Comparison of ENCODE assay signal across 8 cellular contexts in the genomic region with DNA sequence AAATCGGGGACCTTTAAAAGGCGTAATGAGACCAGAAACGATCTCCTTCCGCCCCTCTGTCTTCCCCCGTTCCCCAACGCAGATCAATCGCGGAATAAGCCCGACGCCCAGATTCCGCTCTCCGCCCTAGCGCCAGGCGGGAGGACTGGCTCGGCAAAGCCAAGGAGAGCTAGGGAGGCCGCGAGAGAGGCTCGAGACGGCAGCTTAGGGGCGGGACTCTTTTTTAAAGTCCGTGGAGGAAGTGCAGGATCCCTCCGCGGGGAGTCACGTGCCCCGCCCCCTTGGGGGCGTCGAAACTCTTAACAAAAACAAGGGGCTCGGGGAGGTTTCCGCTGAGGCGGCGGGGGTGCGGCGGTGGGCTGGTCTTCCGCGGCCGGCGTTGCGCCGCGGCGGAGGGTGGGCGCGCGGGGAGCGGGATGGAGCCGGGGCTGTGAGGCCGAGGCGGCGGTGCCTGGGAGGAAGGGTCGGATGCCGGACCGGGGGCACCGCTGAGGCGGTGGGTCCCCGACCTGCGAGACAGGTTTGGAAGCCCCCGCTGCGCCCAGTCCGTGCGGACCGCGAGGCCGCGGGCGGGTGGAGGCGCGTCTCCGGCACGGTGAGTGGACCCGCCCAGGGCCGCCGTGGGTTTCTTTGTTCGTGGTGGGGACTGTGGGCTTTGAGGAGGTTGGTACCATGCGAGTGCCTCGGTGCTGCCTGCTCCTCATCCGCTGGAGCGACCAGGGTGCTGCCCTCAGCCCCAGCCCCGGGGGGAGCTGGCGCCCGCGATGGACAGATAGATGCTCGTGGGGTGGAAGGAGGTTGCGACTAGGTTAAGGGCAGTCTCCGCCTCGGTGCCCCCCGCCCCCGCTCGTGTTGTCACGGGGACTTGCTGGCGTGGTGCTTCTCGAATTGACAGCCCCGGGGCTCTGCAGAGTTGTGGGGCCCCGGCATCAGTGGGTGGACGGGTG. TPM values are rescaled to one million over a fixed set of nuclear protein-coding genes. Genes with fewer than 3 reads are reported as not detected.
DNase-seq lines count a peak whose midpoint lies in the region; ATAC-seq, FAIRE-seq and TF ChIP-seq lines count a peak whose summit lies in the region.

A gene with protein sequence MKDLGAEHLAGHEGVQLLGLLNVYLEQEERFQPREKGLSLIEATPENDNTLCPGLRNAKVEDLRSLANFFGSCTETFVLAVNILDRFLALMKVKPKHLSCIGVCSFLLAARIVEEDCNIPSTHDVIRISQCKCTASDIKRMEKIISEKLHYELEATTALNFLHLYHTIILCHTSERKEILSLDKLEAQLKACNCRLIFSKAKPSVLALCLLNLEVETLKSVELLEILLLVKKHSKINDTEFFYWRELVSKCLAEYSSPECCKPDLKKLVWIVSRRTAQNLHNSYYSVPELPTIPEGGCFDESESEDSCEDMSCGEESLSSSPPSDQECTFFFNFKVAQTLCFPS (plus strand): TSS at position 296 of the 947 bp plus-strand sequence. CDS start 1,326 bp downstream, outside the sequence.

- H3K79me2 ChIP-seq in SK-N-SH (ENCODE audit: insufficient read depth): peaks cover 25% of the 10 kb centered on the region

- H3K27ac Mint-ChIP-seq in glutamatergic neuron (ENCODE audit: unreplicated experiment): peak within 1 kb of the TSS; percentile 98

- peaks cover 21% of the 10 kb centered on the region; the same call in 1 of the 2 replicates for H4K20me1 ChIP-seq in SK-N-SH (ENCODE audit: insufficient read depth)

- H3K27ac ChIP-seq in SK-N-SH (ENCODE audit: low read depth in 2 of 2, low read length in 1 of 2) (peak within 1 kb of the TSS; percentile 96 to 99), pancreas (peak within 1 kb of the TSS; percentile 51 to 96 (median 85)), thyroid gland (peak within 1 kb of the TSS; percentile 83 to 97 (median 94))

- peaks cover 24% of the 10 kb centered on the region for H3K4me1 Mint-ChIP-seq in glutamatergic neuron (ENCODE audit: low read depth, unreplicated experiment)

- TF ChIP-seq EP300 in SK-N-SH (IDR thresholded peaks at IDR 0.05; ENCODE audit: borderline replicate concordance in 1 of 2, low read depth in 1 of 2, low read length in 1 of 2): no peak

- peak within 1 kb of the TSS; percentile 100 for H3K4me3 ChIP-seq in SK-N-SH (ENCODE audit: low read depth in 2 of 2, low read length in 1 of 2)
- peak within 1 kb of the TSS; percentile 90 to 98 (median 94) for H3K4me3 ChIP-seq in pancreas
- H3K4me3 ChIP-seq in thyroid gland (replicated peaks in 1 of 3): peak within 1 kb of the TSS; percentile 79 to 95 (median 95)

- no peak for TF ChIP-seq CTCF in SK-N-SH (IDR thresholded peaks at IDR 0.05)
- TF ChIP-seq CTCF in glutamatergic neuron (IDR thresholded peaks at IDR 0.05; ENCODE audit: partially characterized antibody, unreplicated experiment): no peak
- TF ChIP-seq CTCF in pancreas (IDR thresholded peaks at IDR 0.05): no peak
- peak in 2 of 6 experiments; percentile 14 to 17 for TF ChIP-seq CTCF in thyroid gland (IDR thresholded peaks at IDR 0.05)

- H3K4me3 Mint-ChIP-seq in glutamatergic neuron (ENCODE audit: unreplicated experiment): peak within 1 kb of the TSS; percentile 97

- peaks cover 23% of the 10 kb centered on the region for H3K9me3 Mint-ChIP-seq in glutamatergic neuron (ENCODE audit: unreplicated experiment)

- no peaks in the 10 kb centered on the region for H3K9me3 ChIP-seq in SK-N-SH
- no peaks in the 10 kb centered on the region for H3K9me3 ChIP-seq in pancreas
- no peaks in the 10 kb centered on the region for H3K9me3 ChIP-seq in thyroid gland

- peaks cover 31 to 35% of the 10 kb centered on the region in 2 experiments for H3K36me3 ChIP-seq in SK-N-SH (replicated peaks in 1 of 2; ENCODE audit: control insufficient read depth in 1 of 2, insufficient read depth in 2 of 2, low read length in 1 of 2)
- H3K36me3 ChIP-seq in pancreas: peaks cover 0 to 18% (median 5%) of the 10 kb centered on the region in 3 donors
- H3K36me3 ChIP-seq in thyroid gland: peaks cover 11 to 13% of the 10 kb centered on the region in 2 donors

- no peaks in the 10 kb centered on the region for H3K9me2 ChIP-seq in SK-N-SH

- no peak for FAIRE-seq in pancreas (lab: Jason Lieb, UNC)

- TF ChIP-seq POLR2A in thyroid gland (IDR thresholded peaks at IDR 0.05): peak; percentile 50 to 72

- WGBS in SK-N-SH (ENCODE audit: low lambda C conversion rate): 0% methylated on average over 10 of the region's 94 CpGs
- 0 to 1% methylated on average over 67 to 94 of the region's 94 CpGs for WGBS in pancreas, 2 donors
- 1% methylated on average over 16 to 19 of the region's 94 CpGs for WGBS in thyroid gland, 2 donors

- CTCF ChIA-PET in SK-N-SH (lab: Yijun Ruan, JAX): interaction anchor here (8.5 kb wide), 1 partner anchor 61 kb away, joined by 41 read pairs; no protein-coding TSS in a partner anchor

- H3K9ac ChIP-seq in SK-N-SH: peak within 1 kb of the TSS; percentile 96

- peaks cover 14% of the 10 kb centered on the region for H3K27me3 Mint-ChIP-seq in glutamatergic neuron (ENCODE audit: unreplicated experiment)

- peaks cover 6% of the 10 kb centered on the region for H3F3A ChIP-seq in SK-N-SH (replicated peaks; ENCODE audit: insufficient read depth)

- no peak for TF ChIP-seq RAD21 in SK-N-SH (IDR thresholded peaks at IDR 0.05; ENCODE audit: low read length)

- ATAC-seq in GM21825 (IDR thresholded peaks at IDR 0.05; ENCODE audit: unreplicated experiment) (peak; percentile 22), pancreas (peak; percentile 53 to 68 (median 66))

- intact Hi-C loops in pancreas (cut with DNase I): no loop called here
- intact Hi-C loops in thyroid gland (cut with DNase I): loop anchor here (5.0 kb wide), 1 partner anchor 80 kb away; the partner anchor contains the start of gene CCNI

- peak; percentile 95 for DNase-seq in DMS79 treated with DMSO at 0.1 percent for 48 hours (lab: John Stamatoyannopoulos, UW)
- peak; percentile 90 for DNase-seq in LoVo (ENCODE audit: low spot score)
- DNase-seq in SK-N-SH: peak; percentile 84
- peak; percentile 82 for DNase-seq in activated naive CD4-positive, alpha-beta T cell treated with anti-CD3 and anti-CD28 coated beads, Interleukin-2, amount 50 U/mL, for 16 hours
- peak; percentile 89 for DNase-seq in glutamatergic neuron
- DNase-seq in pancreas: peak in 5 of 6 donors; percentile 73 to 88 (median 85)
- peak; percentile 87 to 90 for DNase-seq in thyroid gland

- POLR2A ChIA-PET in SK-N-SH (lab: Yijun Ruan, JAX): interaction anchor here (0.5 to 0.7 kb wide), 2 partner anchors 11 to 936 kb away, joined by 3 read pairs; no protein-coding TSS in a partner anchor

- H3K27me3 ChIP-seq in SK-N-SH (ENCODE audit: insufficient read depth): no peaks in the 10 kb centered on the region
- no peaks in the 10 kb centered on the region for H3K27me3 ChIP-seq in pancreas
- H3K27me3 ChIP-seq in thyroid gland: no peaks in the 10 kb centered on the region

- H3K36me3 Mint-ChIP-seq in glutamatergic neuron (ENCODE audit: unreplicated experiment): no peaks in the 10 kb centered on the region

- H3K4me2 ChIP-seq in SK-N-SH: peak within 1 kb of the TSS; percentile 81

- H3K4me1 ChIP-seq in SK-N-SH (ENCODE audit: control insufficient read depth in 1 of 2, insufficient read depth in 2 of 2, low read depth in 1 of 2, low read length in 1 of 2) (peaks cover 8 to 14% of the 10 kb centered on the region in 2 experiments; a peak in 2 of 4 replicates), pancreas (peaks cover 0 to 20% (median 11%) of the 10 kb centered on the region in 3 donors), thyroid gland (peaks cover 10 to 18% of the 10 kb centered on the region in 2 donors)

- H2AFZ ChIP-seq in SK-N-SH (ENCODE audit: low read depth): peak within 1 kb of the TSS; percentile 97

TF ChIP-seq in SK-N-SH, 30 proteins besides CTCF, POLR2A, EP300 and RAD21 (continues in another document):
- TF ChIP-seq TEAD4 (IDR thresholded peaks at IDR 0.05; ENCODE audit: borderline replicate concordance, insufficient read depth) (no peak), NRF1 (IDR thresholded peaks at IDR 0.05; ENCODE audit: low read depth, low read length) (no peak), MAX (IDR thresholded peaks at IDR 0.05; ENCODE audit: low read depth) (peak; percentile 90), GATA2 (CRISPR knock-in tag; IDR thresholded peaks at IDR 0.05) (no peak), SIN3A (IDR thresholded peaks at IDR 0.05; ENCODE audit: borderline replicate concordance, low read depth, low read length) (peak; percentile 91), TCF12 (IDR thresholded peaks at IDR 0.05) (no peak; the same call in 1 of the 2 replicates), RXRA (IDR thresholded peaks at IDR 0.05; ENCODE audit: borderline replicate concordance, low read depth) (no peak), ELF1 (IDR thresholded peaks at IDR 0.05) (peak; percentile 61), TAF1 (IDR thresholded peaks at IDR 0.05; ENCODE audit: borderline replicate concordance, low read depth, low read length) (peak; percentile 67), FOXM1 (IDR thresholded peaks at IDR 0.05; ENCODE audit: low read depth) (peak; percentile 94), POLR2AphosphoS5 (IDR thresholded peaks at IDR 0.05; ENCODE audit: low read depth, low read length) (peak; percentile 43; the same call in 1 of the 2 replicates), FOSL2 (IDR thresholded peaks at IDR 0.05; ENCODE audit: borderline replicate concordance, low read depth) (no peak), GABPA (IDR thresholded peaks at IDR 0.05; ENCODE audit: low read depth) (peak; percentile 48; the same call in 1 of the 2 replicates)
- TF ChIP-seq, protein P1, sequence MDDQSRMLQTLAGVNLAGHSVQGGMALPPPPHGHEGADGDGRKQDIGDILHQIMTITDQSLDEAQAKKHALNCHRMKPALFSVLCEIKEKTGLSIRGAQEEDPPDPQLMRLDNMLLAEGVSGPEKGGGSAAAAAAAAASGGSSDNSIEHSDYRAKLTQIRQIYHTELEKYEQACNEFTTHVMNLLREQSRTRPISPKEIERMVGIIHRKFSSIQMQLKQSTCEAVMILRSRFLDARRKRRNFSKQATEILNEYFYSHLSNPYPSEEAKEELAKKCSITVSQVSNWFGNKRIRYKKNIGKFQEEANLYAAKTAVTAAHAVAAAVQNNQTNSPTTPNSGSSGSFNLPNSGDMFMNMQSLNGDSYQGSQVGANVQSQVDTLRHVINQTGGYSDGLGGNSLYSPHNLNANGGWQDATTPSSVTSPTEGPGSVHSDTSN (IDR thresholded peaks at IDR 0.05): peak; percentile 80

RNA-seq across cellular contexts. Expression of the gene that starts here (rescaled TPM):
- polyA plus RNA-seq in SK-N-SH (2012; rRNA removed) (8.7 and 8.9 TPM in 2 replicates), pancreas (1 to 10 TPM; 5.1 to 6.1 TPM)
- polyA plus RNA-seq in SK-N-SH (2012; cell fraction: cytosol; rRNA removed): 15.7 and 20.4 TPM in 2 replicates
- polyA plus RNA-seq in SK-N-SH (2012; cell fraction: nucleus; rRNA removed): 9.2 and 10.0 TPM in 2 replicates
- total RNA-seq in glutamatergic neuron (ENCODE audit: unreplicated experiment) (115 TPM), pancreas (10 to 100 TPM in 3 of 6 donors, 1 to 10 TPM in 3; 4.7 to 30.2 (median 12.8) TPM), thyroid gland (10 to 100 TPM; 24.7 to 41.8 (median 29.2) TPM)

Comparison
In these comparisons a context has a peak if more than half of its experiments do, and no peak if none do; other contexts are left out.
1. Peak in every context shown above with its lines: DNase-seq, ATAC-seq, H3K4me3 ChIP-seq and H3K27ac ChIP-seq.